28 cellular contexts compared by ENCODE assay signal in the genomic region with DNA sequence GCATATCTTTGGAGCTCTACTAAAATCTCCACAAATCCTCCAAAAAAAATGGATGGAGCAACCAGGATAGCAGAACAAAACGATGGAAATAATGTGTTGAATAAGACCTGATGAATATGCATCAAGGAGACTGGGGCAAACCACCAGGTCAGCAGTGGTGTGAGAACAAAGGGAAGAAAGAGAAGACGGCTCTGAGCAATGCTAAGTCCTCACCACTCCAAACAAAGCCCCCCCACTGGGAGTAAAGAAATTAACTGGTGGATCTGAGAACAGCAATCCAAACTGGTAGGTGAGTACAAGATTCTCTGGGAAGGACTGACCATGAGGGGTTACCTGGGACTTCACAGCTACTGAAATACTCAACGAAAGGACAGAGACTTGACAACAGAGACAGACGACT.
"Had no signal": no experiment of that assay in that cellular context is flagged by ENCODE, and none has a peak within 500 bp of the region (broad histone marks: within the 10 kb centered on the region; RNA-seq: fewer than 3 reads in every experiment).

No MANE protein-coding gene starts in this region.

- H3K27ac Mint-ChIP-seq: activated B cell treated with CpG ODN at 0.5 μM for 24 hours; activated CD4-positive, alpha-beta T cell treated with anti-CD3 and anti-CD28 coated beads for 36 hours; activated naive CD8-positive, alpha-beta T cell; activated T-cell treated with anti-CD3 and anti-CD28 coated beads, Interleukin-2, amount 50 U/mL, for 24 hours; activated T-helper 17 cell treated with anti-CD3 and anti-CD28 coated beads, Interleukin-2, amount 50 U/mL, for 72 hours; natural killer cell; T-helper 1 cell treated with Interleukin-12 subunit alpha and Interleukin-12 subunit beta and Interleukin-4 antibody, amounts not matched to agents 30 μg/mL and 1 μg/mL, for 36 hours had no signal

- H3K4me3 Mint-ChIP-seq: activated B cell treated with CpG ODN at 0.5 μM for 24 hours; activated CD4-positive, alpha-beta T cell treated with anti-CD3 and anti-CD28 coated beads for 36 hours; activated naive CD8-positive, alpha-beta T cell; activated T-cell treated with anti-CD3 and anti-CD28 coated beads, Interleukin-2, amount 50 U/mL, for 24 hours; activated T-helper 17 cell treated with anti-CD3 and anti-CD28 coated beads, Interleukin-2, amount 50 U/mL, for 72 hours; natural killer cell; T-helper 1 cell treated with Interleukin-12 subunit alpha and Interleukin-12 subunit beta and Interleukin-4 antibody, amounts not matched to agents 30 μg/mL and 1 μg/mL, for 36 hours had no signal

- H3K36me3 Mint-ChIP-seq: activated naive CD8-positive, alpha-beta T cell had no signal

- H3K4me3 ChIP-seq: adrenal gland, coronary artery, gastroesophageal sphincter, upper lobe of left lung had no signal

- H3K9me3 Mint-ChIP-seq: T-helper 1 cell treated with Interleukin-12 subunit alpha and Interleukin-12 subunit beta and Interleukin-4 antibody, amounts not matched to agents 30 μg/mL and 1 μg/mL, for 36 hours had no signal

- H3K27ac ChIP-seq: adrenal gland, coronary artery, epithelial cell of prostate, gastroesophageal sphincter, parathyroid adenoma, upper lobe of left lung had no signal

- H3K4me1 Mint-ChIP-seq: activated B cell treated with CpG ODN at 0.5 μM for 24 hours; activated CD4-positive, alpha-beta T cell treated with anti-CD3 and anti-CD28 coated beads for 36 hours; activated T-helper 17 cell treated with anti-CD3 and anti-CD28 coated beads, Interleukin-2, amount 50 U/mL, for 72 hours; natural killer cell had no signal

- H3K9ac ChIP-seq: parathyroid adenoma had no signal

- ATAC-seq: activated CD4-positive, alpha-beta T cell treated with anti-CD3 and anti-CD28 coated beads for 36 hours; activated T-helper 17 cell treated with anti-CD3 and anti-CD28 coated beads, Interleukin-2, amount 50 U/mL, for 72 hours; gastroesophageal sphincter; left ventricle myocardium superior; natural killer cell; right cardiac atrium; stimulated activated naive CD8-positive, alpha-beta T cell treated with anti-CD3 and anti-CD28 coated beads, Interleukin-15, Interleukin-2, amounts not matched to agents 100 U/mL and 50 U/mL, for 24 hours had no signal

- DNase-seq: activated B cell treated with CpG ODN at 0.5 μM for 24 hours; activated CD4-positive, alpha-beta T cell treated with anti-CD3 and anti-CD28 coated beads for 36 hours; activated CD4-positive, alpha-beta T cell treated with anti-CD3 and anti-CD28 coated beads, Interleukin-2, amount 50 U/mL, for 4 hours; activated CD8-positive, alpha-beta memory T cell treated with anti-CD3 and anti-CD28 coated beads for 24 hours; activated CD8-positive, alpha-beta memory T cell treated with anti-CD3 and anti-CD28 coated beads, Interleukin-2, amount 50 U/mL, for 4 hours; activated T-cell treated with anti-CD3 and anti-CD28 coated beads, Interleukin-2, amount 50 U/mL, for 24 hours; adrenal gland; cerebellar nuclear complex; head of caudate nucleus; hypothalamus; left ventricle myocardium superior; mammary epithelial cell; midbrain; natural killer cell; nucleus accumbens; right cardiac atrium; stimulated activated CD4-positive, alpha-beta T cell treated with anti-CD3 and anti-CD28 coated beads, Interleukin-12 subunit alpha, Interleukin-12 subunit beta, amount 100 ng/mL, for 4 hours; stimulated activated CD4-positive, alpha-beta T cell treated with anti-CD3 and anti-CD28 coated beads, Interleukin-4, amount 100 ng/mL, for 4 hours; stimulated activated naive CD8-positive, alpha-beta T cell treated with anti-CD3 and anti-CD28 coated beads, Interleukin-15, Interleukin-2, amounts not matched to agents 100 U/mL and 50 U/mL, for 24 hours; T1000; upper lobe of left lung had no signal

- H2AFZ ChIP-seq: parathyroid adenoma had no signal

- H3K36me3 ChIP-seq: adrenal gland, gastroesophageal sphincter, upper lobe of left lung had no signal

- H3K27me3 ChIP-seq: adrenal gland, gastroesophageal sphincter, upper lobe of left lung had no signal

- H3K27me3 Mint-ChIP-seq: activated B cell treated with CpG ODN at 0.5 μM for 24 hours; activated CD4-positive, alpha-beta T cell treated with anti-CD3 and anti-CD28 coated beads for 36 hours; activated naive CD8-positive, alpha-beta T cell; activated T-cell treated with anti-CD3 and anti-CD28 coated beads, Interleukin-2, amount 50 U/mL, for 24 hours; activated T-helper 17 cell treated with anti-CD3 and anti-CD28 coated beads, Interleukin-2, amount 50 U/mL, for 72 hours had no signal

- H3K9me3 ChIP-seq: adrenal gland, gastroesophageal sphincter, upper lobe of left lung had no signal

- H3K79me2 ChIP-seq: parathyroid adenoma had no signal

- H3K4me1 ChIP-seq: adrenal gland, gastroesophageal sphincter, parathyroid adenoma, upper lobe of left lung had no signal
